In the genomic region with DNA sequence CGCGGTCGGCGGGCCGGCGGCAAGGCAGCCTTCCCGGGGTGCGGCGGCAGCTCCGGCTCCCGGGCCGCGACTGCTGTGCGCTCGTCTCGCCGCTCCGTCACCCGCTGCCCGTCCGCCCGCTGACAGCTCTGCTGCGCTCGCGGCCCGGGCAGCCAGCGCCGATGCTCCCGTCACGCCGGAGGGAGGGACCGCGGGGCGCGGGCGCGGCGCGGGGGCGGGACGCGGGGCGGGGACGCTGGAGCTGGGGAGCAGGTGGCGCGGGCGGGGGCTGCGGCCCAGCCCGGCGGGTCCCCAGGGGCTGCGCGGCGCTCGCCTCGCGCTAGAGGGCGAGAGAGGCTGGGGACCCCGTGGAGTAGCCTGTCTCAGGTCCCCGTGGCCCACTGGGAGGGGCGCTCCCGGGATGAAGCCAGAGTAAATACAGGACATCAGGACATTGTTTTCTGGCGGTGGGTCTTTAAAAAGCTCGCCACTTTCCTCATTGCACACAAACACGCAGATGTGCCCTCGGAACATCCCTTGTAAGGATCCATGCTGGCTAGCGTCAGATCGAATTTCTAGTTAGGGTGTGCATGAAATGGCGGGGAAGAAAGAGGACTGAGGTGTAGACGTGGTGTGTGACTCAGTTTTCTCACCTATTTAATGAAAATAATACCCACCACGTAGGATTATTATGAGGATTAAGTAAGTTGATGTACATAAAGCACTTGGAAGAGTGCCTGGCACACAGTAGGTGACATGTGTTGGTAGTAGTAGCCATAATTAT, we compare ENCODE assay signal across 9 cellular contexts. TPM values are rescaled to one million over a fixed set of nuclear protein-coding genes. Genes with fewer than 3 reads are reported as not detected.
DNase-seq lines count a peak whose midpoint lies in the region; ATAC-seq, FAIRE-seq and TF ChIP-seq lines count a peak whose summit lies in the region.
"Had no signal": no experiment of that assay in that cellular context is flagged by ENCODE, and none has a peak within 500 bp of the region (broad histone marks: within the 10 kb centered on the region; RNA-seq: fewer than 3 reads in every experiment).

A gene with protein sequence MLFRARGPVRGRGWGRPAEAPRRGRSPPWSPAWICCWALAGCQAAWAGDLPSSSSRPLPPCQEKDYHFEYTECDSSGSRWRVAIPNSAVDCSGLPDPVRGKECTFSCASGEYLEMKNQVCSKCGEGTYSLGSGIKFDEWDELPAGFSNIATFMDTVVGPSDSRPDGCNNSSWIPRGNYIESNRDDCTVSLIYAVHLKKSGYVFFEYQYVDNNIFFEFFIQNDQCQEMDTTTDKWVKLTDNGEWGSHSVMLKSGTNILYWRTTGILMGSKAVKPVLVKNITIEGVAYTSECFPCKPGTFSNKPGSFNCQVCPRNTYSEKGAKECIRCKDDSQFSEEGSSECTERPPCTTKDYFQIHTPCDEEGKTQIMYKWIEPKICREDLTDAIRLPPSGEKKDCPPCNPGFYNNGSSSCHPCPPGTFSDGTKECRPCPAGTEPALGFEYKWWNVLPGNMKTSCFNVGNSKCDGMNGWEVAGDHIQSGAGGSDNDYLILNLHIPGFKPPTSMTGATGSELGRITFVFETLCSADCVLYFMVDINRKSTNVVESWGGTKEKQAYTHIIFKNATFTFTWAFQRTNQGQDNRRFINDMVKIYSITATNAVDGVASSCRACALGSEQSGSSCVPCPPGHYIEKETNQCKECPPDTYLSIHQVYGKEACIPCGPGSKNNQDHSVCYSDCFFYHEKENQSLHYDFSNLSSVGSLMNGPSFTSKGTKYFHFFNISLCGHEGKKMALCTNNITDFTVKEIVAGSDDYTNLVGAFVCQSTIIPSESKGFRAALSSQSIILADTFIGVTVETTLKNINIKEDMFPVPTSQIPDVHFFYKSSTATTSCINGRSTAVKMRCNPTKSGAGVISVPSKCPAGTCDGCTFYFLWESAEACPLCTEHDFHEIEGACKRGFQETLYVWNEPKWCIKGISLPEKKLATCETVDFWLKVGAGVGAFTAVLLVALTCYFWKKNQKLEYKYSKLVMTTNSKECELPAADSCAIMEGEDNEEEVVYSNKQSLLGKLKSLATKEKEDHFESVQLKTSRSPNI (minus strand): TSS at position 130 of the 763 bp plus-strand sequence. CDS start 141 bp downstream, outside the sequence.

- H2AFZ ChIP-seq in H1 (ENCODE audit: low read length): peak within 1 kb of the TSS; percentile 100
- peak within 1 kb of the TSS; percentile 60 for H2AFZ ChIP-seq in mesenchymal stem cell (ENCODE audit: low read depth, low read length)

- H3K4me1 Mint-ChIP-seq in CD14-positive monocyte: peaks cover 12% of the 10 kb centered on the region

- no peaks in the 10 kb centered on the region for H3K36me3 ChIP-seq in H1 (ENCODE audit: control insufficient read depth in 2 of 4, insufficient read depth in 4 of 4, low read length in 3 of 4)
- no peaks in the 10 kb centered on the region for H3K36me3 ChIP-seq in mesenchymal stem cell (ENCODE audit: control insufficient read depth in 1 of 2, insufficient read depth in 2 of 2, low read depth in 1 of 2, low read length in 2 of 2)

- H3K27me3 ChIP-seq in H1 (replicated peaks in 1 of 4; ENCODE audit: control insufficient read depth in 3 of 4, extremely low read depth in 1 of 4, insufficient read depth in 3 of 4, low read length in 3 of 4): peaks cover 0 to 5% (median 0%) of the 10 kb centered on the region in 4 experiments; a peak in 4 of 7 replicates
- H3K27me3 ChIP-seq in mesenchymal stem cell (ENCODE audit: control insufficient read depth in 1 of 2, insufficient read depth in 1 of 2, low read length in 2 of 2): peaks cover 4 to 13% of the 10 kb centered on the region in 2 experiments

- H3K27me3 Mint-ChIP-seq in CD14-positive monocyte (ENCODE audit: low read depth in 3 of 3): peaks cover 21 to 23% (median 21%) of the 10 kb centered on the region in 3 donors

- peaks cover 8% of the 10 kb centered on the region for H3K23me2 ChIP-seq in H1 (ENCODE audit: low read depth, low read length)

- H3K9me3 ChIP-seq in H1 (ENCODE audit: insufficient read depth in 2 of 2, low read depth in 1 of 2, low read length in 1 of 2): no peaks in the 10 kb centered on the region
- H3K9me3 ChIP-seq in mesenchymal stem cell (ENCODE audit: control insufficient read depth, low read length): no peaks in the 10 kb centered on the region

- WGBS in H1 (ENCODE audit: extremely low coverage in 1 of 2, insufficient coverage in 1 of 2, insufficient read length in 1 of 2, insufficient replicate concordance in 2 of 2, low coverage in 1 of 2, low lambda C conversion rate in 2 of 2, missing lambda C conversion rate in 1 of 2), 2 experiments: 2% methylated on average over 36 of the region's 70 CpGs; no CpG with 5 or more reads in 1 of the 2 experiments
- WGBS in mesenchymal stem cell: under 1% methylated on average over 21 of the region's 70 CpGs

- H2BK20ac ChIP-seq in H1 (ENCODE audit: low read length): no peak within 1 kb of the TSS

- no peak within 1 kb of the TSS; the same call in 1 of the 2 replicates for H4K8ac ChIP-seq in H1 (ENCODE audit: extremely low read depth, insufficient read depth, low read length)
- no peak within 1 kb of the TSS for H4K8ac ChIP-seq in mesenchymal stem cell (ENCODE audit: low read length)

- no peak for TF ChIP-seq CTCF in CD14-positive monocyte (IDR thresholded peaks at IDR 0.05)
- TF ChIP-seq CTCF in H1 (IDR thresholded peaks at IDR 0.05; ENCODE audit: control extremely low read depth in 1 of 3, insufficient read depth in 1 of 3, low read depth in 1 of 3, low read length in 3 of 3): peak; percentile 65 to 82 (median 72)

- H3K79me1 ChIP-seq in H1 (ENCODE audit: low read depth, low read length): no peaks in the 10 kb centered on the region
- no peaks in the 10 kb centered on the region for H3K79me1 ChIP-seq in mesenchymal stem cell (replicated peaks; ENCODE audit: low read length, poor library complexity, severe bottlenecking)

- H3K4me3 Mint-ChIP-seq in CD14-positive monocyte: peak within 1 kb of the TSS; percentile 76 to 89

- H2AK5ac ChIP-seq in H1 (ENCODE audit: low read depth, low read length): no peak within 1 kb of the TSS
- no peak within 1 kb of the TSS for H2AK5ac ChIP-seq in mesenchymal stem cell (ENCODE audit: low read length, severe bottlenecking)

- H3K79me2 ChIP-seq in H1 (ENCODE audit: control insufficient read depth in 1 of 2, insufficient read depth in 2 of 2, low read length in 2 of 2): no peaks in the 10 kb centered on the region

- no peak for TF ChIP-seq POLR2A in H1 (IDR thresholded peaks at IDR 0.05; ENCODE audit: control extremely low read depth in 1 of 2, low read depth in 2 of 2, low read length in 2 of 2)

- FAIRE-seq in H1 (lab: Jason Lieb, UNC): no peak
- FAIRE-seq: colon had no signal

- H3K27ac Mint-ChIP-seq in CD14-positive monocyte: peak within 1 kb of the TSS in 1 of 7 donors; percentile 46

- H4K5ac ChIP-seq in H1 (ENCODE audit: insufficient read length, low read depth, low read length): no peak within 1 kb of the TSS

- POLR2A ChIA-PET in H1 (lab: Charles Lee; ENCODE audit: partially characterized antibody): interaction anchor here (0.9 to 2.7 kb wide), 4 partner anchors 20 to 160 kb away, joined by 3 to 14 read pairs (median 4); partner anchors contain the start of genes DMTF1 and TMEM243

- H2BK15ac ChIP-seq in H1 (ENCODE audit: low read length) (no peak within 1 kb of the TSS), mesenchymal stem cell (ENCODE audit: low read depth, poor library complexity, severe bottlenecking) (no peak within 1 kb of the TSS)

- H3K4me3 ChIP-seq in H1 (ENCODE audit: extremely low read depth in 1 of 4, insufficient read depth in 2 of 4, low read depth in 3 of 4, low read length in 4 of 4) (peak within 1 kb of the TSS; percentile 59 to 78 (median 70)), mesenchymal stem cell (ENCODE audit: insufficient read depth in 1 of 2, low read depth in 1 of 2, low read length in 2 of 2) (peak within 1 kb of the TSS; percentile 62 to 92)

- CTCF ChIA-PET in H1 (lab: Charles Lee; ENCODE audit: partially characterized antibody): interaction anchor here (0.6 to 4.0 kb wide), 19 partner anchors 9 to 179 kb away, joined by 3 to 34 read pairs (median 4); partner anchors contain the start of gene DMTF1

- ATAC-seq in GM19324 (IDR thresholded peaks at IDR 0.05; ENCODE audit: low FRiP score, unreplicated experiment) (peak; percentile 98), HG03457 (IDR thresholded peaks at IDR 0.05; ENCODE audit: unreplicated experiment) (peak; percentile 98)

- DNase-seq in CD14-positive monocyte (ENCODE audit: low spot score) (no peak), NCI-H69 (lab: John Stamatoyannopoulos, UW) (peak; percentile 99), H1 (ENCODE audit: low read depth in 1 of 2, low spot score in 2 of 2) (peak; percentile 54 to 90), mesenchymal stem cell (peak; percentile 45)
- DNase-seq in activated CD8-positive, alpha-beta memory T cell treated with anti-CD3 and anti-CD28 coated beads for 24 hours: peak; percentile 92
- peak; percentile 62 for DNase-seq in stimulated activated CD8-positive, alpha-beta memory T cell treated with anti-CD3 and anti-CD28 coated beads, Interleukin-15, amount 100 ng/mL, for 1 hour (ENCODE audit: low read depth)

- H4K91ac ChIP-seq in H1 (replicated peaks; ENCODE audit: insufficient read length, low read length): no peak within 1 kb of the TSS
- H4K91ac ChIP-seq in mesenchymal stem cell (ENCODE audit: low read length): no peak within 1 kb of the TSS

- H3K9ac ChIP-seq in H1 (replicated peaks in 1 of 4; ENCODE audit: extremely low read depth in 1 of 4, low read depth in 3 of 4, low read length in 3 of 4) (peak within 1 kb of the TSS; percentile 21 to 78 (median 57); a peak in 6 of 7 replicates), mesenchymal stem cell (ENCODE audit: low read length) (peak within 1 kb of the TSS; percentile 87)

- no peak within 1 kb of the TSS for H3K27ac ChIP-seq in H1 (ENCODE audit: low read depth, low read length)
- H3K27ac ChIP-seq in mesenchymal stem cell (ENCODE audit: low read length, poor library complexity, severe bottlenecking): no peak within 1 kb of the TSS

- H2BK5ac ChIP-seq in H1 (ENCODE audit: low read depth, low read length): no peak within 1 kb of the TSS
- no peak within 1 kb of the TSS for H2BK5ac ChIP-seq in mesenchymal stem cell (ENCODE audit: low read depth, low read length, poor library complexity, severe bottlenecking)

- no peaks in the 10 kb centered on the region for H3K36me3 Mint-ChIP-seq in CD14-positive monocyte

- peaks cover 0 to 3% (median 0%) of the 10 kb centered on the region in 4 experiments; a peak in 2 of 7 replicates for H3K4me1 ChIP-seq in H1 (replicated peaks in 1 of 4; ENCODE audit: control insufficient read depth in 3 of 4, insufficient read depth in 4 of 4, low read length in 3 of 4)
- H3K4me1 ChIP-seq in mesenchymal stem cell (ENCODE audit: control insufficient read depth, insufficient read depth, low read depth, low read length): peaks cover 4% of the 10 kb centered on the region

- H3K18ac ChIP-seq in H1 (ENCODE audit: extremely low read depth, low read length) (no peak within 1 kb of the TSS; the same call in 1 of the 2 replicates), mesenchymal stem cell (ENCODE audit: low read depth in 1 of 2, low read length in 2 of 2) (no peak within 1 kb of the TSS)

- H3K23ac ChIP-seq in H1 (ENCODE audit: insufficient read length): no peak within 1 kb of the TSS
- no peak within 1 kb of the TSS for H3K23ac ChIP-seq in mesenchymal stem cell (ENCODE audit: low read length in 2 of 2)

- TF ChIP-seq EP300 in H1 (IDR thresholded peaks at IDR 0.05; ENCODE audit: borderline replicate concordance in 1 of 2, low read depth in 2 of 2, low read length in 2 of 2): no peak

- H4K20me1 ChIP-seq in H1 (replicated peaks in 1 of 2; ENCODE audit: control insufficient read depth in 1 of 2, insufficient read depth in 2 of 2, low read length in 2 of 2): no peaks in the 10 kb centered on the region

- no peak within 1 kb of the TSS for H3K4ac ChIP-seq in H1 (replicated peaks; ENCODE audit: insufficient read length, low read depth, low read length)
- H3K4ac ChIP-seq in mesenchymal stem cell (ENCODE audit: low read depth in 1 of 2, low read length in 2 of 2): no peak within 1 kb of the TSS

- H2BK120ac ChIP-seq in H1 (replicated peaks; ENCODE audit: low read depth, low read length) (no peak within 1 kb of the TSS), mesenchymal stem cell (ENCODE audit: low read depth, low read length) (no peak within 1 kb of the TSS)

- TF ChIP-seq RAD21 in H1 (IDR thresholded peaks at IDR 0.05 in 1 of 2, conservative IDR thresholded peaks at IDR 0.05 in 1 of 2; ENCODE audit: low read depth in 2 of 2, low read length in 2 of 2): peak; percentile 66 to 70

- no peak within 1 kb of the TSS for H3K14ac ChIP-seq in H1 (ENCODE audit: insufficient read length)
- no peak within 1 kb of the TSS for H3K14ac ChIP-seq in mesenchymal stem cell (ENCODE audit: low read length in 2 of 2)

- peaks cover 0 to 6% (median 0%) of the 10 kb centered on the region in 7 donors for H3K9me3 Mint-ChIP-seq in CD14-positive monocyte

- intact Hi-C loops in CD14-positive monocyte (cut with micrococcal nuclease): no loop called here

- H3K56ac ChIP-seq in H1 (replicated peaks; ENCODE audit: insufficient read length, low read depth, low read length): no peak within 1 kb of the TSS

- H2BK12ac ChIP-seq in H1 (ENCODE audit: low read depth, low read length): no peak within 1 kb of the TSS
- H2BK12ac ChIP-seq in mesenchymal stem cell (ENCODE audit: low read length in 2 of 2): no peak within 1 kb of the TSS

- peak within 1 kb of the TSS; percentile 52 to 90 for H3K4me2 ChIP-seq in H1 (ENCODE audit: insufficient read depth in 1 of 2, low read depth in 2 of 2, low read length in 2 of 2)
- peak within 1 kb of the TSS; percentile 88 for H3K4me2 ChIP-seq in mesenchymal stem cell (ENCODE audit: low read length, poor library complexity, severe bottlenecking)

RNA-seq across cellular contexts. Expression of the gene that starts here (rescaled TPM):
- polyA plus RNA-seq in CD14-positive monocyte: not detected
- total RNA-seq in H1 (2021; fragmentation: NEBNext Ultra II Directional; extraction: Animal tissue kit (Norgen Biotek cat#: 25700)): 32.9 TPM in 2 replicates
- 11.2 and 12.9 TPM in 2 replicates for polyA plus RNA-seq in H1 (2011; rRNA removed)
- polyA plus RNA-seq in H1 (2011; cell fraction: cytosol; rRNA removed): 16.9 TPM
- polyA plus RNA-seq in H1 (2011; cell fraction: nucleus; rRNA removed): 35.6 TPM
- polyA plus RNA-seq in H1 (2012, experiment 1 of 2): 19.1 to 30.8 TPM (median 25.8 TPM) in 4 replicates
- polyA plus RNA-seq in H1 (2012, experiment 2 of 2): 1.0 TPM
- polyA plus RNA-seq in H1 (2013, experiment 1 of 2): 10.4 TPM
- 9.9 TPM for polyA plus RNA-seq in H1 (2013, experiment 2 of 2)
- polyA minus RNA-seq in H1 (2011; rRNA and poly(A)+ RNA removed): 62.6 and 78.0 TPM in 2 replicates
- 27.8 TPM for polyA minus RNA-seq in H1 (2011; cell fraction: cytosol; rRNA and poly(A)+ RNA removed)
- polyA minus RNA-seq in H1 (2011; cell fraction: nucleus; rRNA and poly(A)+ RNA removed): 110 TPM
- 5.9 TPM for polyA plus RNA-seq in mesenchymal stem cell (2013, experiment 1 of 2)
- polyA plus RNA-seq in mesenchymal stem cell (2013, experiment 2 of 2): 6.2 TPM
